9 cellular contexts compared by ENCODE assay signal in genomic region chr11:75577198-75577597, GRCh38. TPM values are rescaled to one million over a fixed set of nuclear protein-coding genes. Genes with fewer than 3 reads are reported as not detected.
DNase-seq lines count a peak whose midpoint lies in the region; ATAC-seq and TF ChIP-seq lines count a peak whose summit lies in the region.
"Had no signal": no experiment of that assay in that cellular context is flagged by ENCODE, and none has a peak within 500 bp of the region (broad histone marks: within the 10 kb centered on the region; RNA-seq: fewer than 3 reads in every experiment).

No MANE protein-coding gene starts in this region.

- peaks cover 13% of the 10 kb centered on the region for H3K4me1 Mint-ChIP-seq in activated naive CD8-positive, alpha-beta T cell treated with anti-CD3 and anti-CD28 coated beads, Interleukin-2, amount 50 U/mL, for 24 hours

- H3K36me3 Mint-ChIP-seq in activated naive CD8-positive, alpha-beta T cell treated with anti-CD3 and anti-CD28 coated beads, Interleukin-2, amount 50 U/mL, for 24 hours (ENCODE audit: low read depth): no peaks in the 10 kb centered on the region

- DNase-seq in GM12864 (ENCODE audit: low read depth): no peak
- peak; percentile 36 for DNase-seq in RPMI8226
- peak; percentile 68 for DNase-seq in activated naive CD8-positive, alpha-beta T cell treated with anti-CD3 and anti-CD28 coated beads, Interleukin-2, amount 50 U/mL, for 24 hours
- DNase-seq in kidney tubule cell (ENCODE audit: low spot score): peak; percentile 65
- peak; percentile 5 to 58 (median 42) for DNase-seq in stimulated activated naive CD4-positive, alpha-beta T cell (lab: John Stamatoyannopoulos, UW)
- no peak for DNase-seq in HPDE6-E6E7 (ENCODE audit: extremely low spot score)
- DNase-seq in G401 (ENCODE audit: low spot score): no peak
- no peak for DNase-seq in OCI-M2 (lab: John Stamatoyannopoulos, UW; ENCODE audit: unreplicated experiment)

- in situ Hi-C loops in G401 (cut with HindIII; ENCODE audit: low sequenced_read_pairs): no loop called here

- no peak overlapping the region for H3K4me3 ChIP-seq in GM12864 (ENCODE audit: low read depth, low read length)
- H3K4me3 ChIP-seq: SJSA1 had no signal

- no peak for ATAC-seq in activated naive CD8-positive, alpha-beta T cell treated with anti-CD3 and anti-CD28 coated beads, Interleukin-2, amount 50 U/mL, for 24 hours

- no peaks in the 10 kb centered on the region for H3K27me3 Mint-ChIP-seq in activated naive CD8-positive, alpha-beta T cell treated with anti-CD3 and anti-CD28 coated beads, Interleukin-2, amount 50 U/mL, for 24 hours

- no peaks in the 10 kb centered on the region for H3K9me3 Mint-ChIP-seq in activated naive CD8-positive, alpha-beta T cell treated with anti-CD3 and anti-CD28 coated beads, Interleukin-2, amount 50 U/mL, for 24 hours

- H3K4me3 Mint-ChIP-seq in activated naive CD8-positive, alpha-beta T cell treated with anti-CD3 and anti-CD28 coated beads, Interleukin-2, amount 50 U/mL, for 24 hours: no peak overlapping the region

- peak; percentile 52 for TF ChIP-seq CTCF in GM12864 (IDR thresholded peaks at IDR 0.05; ENCODE audit: low read depth, low read length, missing control alignments)

- H3K27ac Mint-ChIP-seq in activated naive CD8-positive, alpha-beta T cell treated with anti-CD3 and anti-CD28 coated beads, Interleukin-2, amount 50 U/mL, for 24 hours: no peak overlapping the region

RNA-seq across cellular contexts. Expression of gene SERPINH1, which starts 15.1 kb away (rescaled TPM):
- 721 and 818 TPM in 2 replicates for total RNA-seq in G401 (2014; rRNA removed; shearing (Covaris generic))

RNA-seq across cellular contexts. Expression of gene GDPD5, which starts 51.5 kb away (rescaled TPM):
- total RNA-seq in G401 (2014; rRNA removed; shearing (Covaris generic)): 4.6 and 10.8 TPM in 2 replicates

Comparison
In these comparisons a context has a peak if more than half of its experiments do, and no peak if none do; other contexts are left out.
1. DNase-seq: peak in RPMI8226 (single experiment), activated naive CD8-positive, alpha-beta T cell treated with anti-CD3 and anti-CD28 coated beads, Interleukin-2, amount 50 U/mL, for 24 hours (single experiment), kidney tubule cell (single experiment) and stimulated activated naive CD4-positive, alpha-beta T cell (6 of 6); none in GM12864 (single experiment), HPDE6-E6E7 (single experiment), G401 (single experiment) and OCI-M2 (single experiment).